In the genomic region with DNA sequence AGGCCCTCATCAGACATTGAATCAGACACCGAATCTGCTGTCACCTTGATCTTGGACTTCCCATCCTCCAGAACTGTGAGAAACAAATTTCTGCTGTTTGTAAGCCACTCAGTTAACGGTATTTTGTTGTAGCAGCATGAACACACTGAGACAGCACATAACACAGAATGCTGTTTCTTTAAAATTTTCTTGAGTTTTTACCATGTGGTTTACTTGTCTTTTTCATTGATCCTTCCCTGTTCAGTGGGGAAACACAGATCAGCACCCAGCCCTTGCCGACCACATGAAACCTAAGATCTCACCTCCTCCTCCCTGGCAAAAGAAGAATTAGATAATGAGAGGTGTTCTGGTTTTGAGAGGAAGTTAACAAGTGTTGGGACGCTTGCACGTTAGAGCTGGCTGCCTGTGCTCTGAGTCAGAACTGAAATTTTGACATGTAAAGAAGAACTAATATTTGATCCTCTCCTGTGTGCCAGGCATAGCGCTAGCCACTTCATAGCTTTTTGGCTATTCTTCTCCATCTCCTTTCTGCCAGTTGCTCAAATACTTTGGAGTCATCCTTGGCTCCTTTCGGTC, we compare ENCODE assay signal across 1 cellular context.
TF ChIP-seq lines count a peak whose summit lies in the region.

No MANE protein-coding gene starts in this region.

TF ChIP-seq in GM12878, 131 proteins besides CTCF, POLR2A, EP300 and RAD21 (continued from another document and continues in another):
- TF ChIP-seq ETV6 (conservative IDR thresholded peaks at IDR 0.05 in 1 of 2, IDR thresholded peaks at IDR 0.05 in 1 of 2; ENCODE audit: borderline replicate concordance in 1 of 2, low read depth in 1 of 2) (peak in 1 of 2 experiments; percentile 74; a peak in 2 of 4 replicates), RCOR1 (conservative IDR thresholded peaks at IDR 0.05; ENCODE audit: low read depth, low read length) (no peak), MTA3 (IDR thresholded peaks at IDR 0.05; ENCODE audit: borderline replicate concordance, low read length) (peak; percentile 46; the same call in 1 of the 2 replicates), CBX3 (IDR thresholded peaks at IDR 0.05; ENCODE audit: borderline replicate concordance, low read depth) (no peak), MAX (IDR thresholded peaks at IDR 0.05; ENCODE audit: low read depth, low read length) (no peak), SREBF1 (IDR thresholded peaks at IDR 0.05; ENCODE audit: low read length) (no peak), FOXM1 (IDR thresholded peaks at IDR 0.05; ENCODE audit: low read depth, low read length) (peak; percentile 81; the same call in 1 of the 2 replicates), TBL1XR1 (IDR thresholded peaks at IDR 0.05; ENCODE audit: low read depth, low read length) (no peak), PAX8 (IDR thresholded peaks at IDR 0.05) (no peak), CUX1 (IDR thresholded peaks at IDR 0.05; ENCODE audit: insufficient replicate concordance, low read depth, low read length) (peak; percentile 74), HDGF (IDR thresholded peaks at IDR 0.05) (no peak), NBN (IDR thresholded peaks at IDR 0.05) (0 out of 2 replicates have a peak, but pooled peaks have one; percentile 25), IRF4 (IDR thresholded peaks at IDR 0.05; ENCODE audit: low read depth, low read length) (0 out of 2 replicates have a peak, but pooled peaks have one; percentile 33), SMC3 (IDR thresholded peaks at IDR 0.05; ENCODE audit: borderline replicate concordance, low read length) (no peak), SPI1 (IDR thresholded peaks at IDR 0.05; ENCODE audit: borderline replicate concordance, insufficient read depth, low read depth, low read length) (peak; percentile 40; the same call in 1 of the 2 replicates), MTA2 (IDR thresholded peaks at IDR 0.05; ENCODE audit: low read depth) (peak; percentile 91), CREB1 (IDR thresholded peaks at IDR 0.05; ENCODE audit: low read depth) (no peak), MEF2A (IDR thresholded peaks at IDR 0.05; ENCODE audit: insufficient read depth, low read depth, low read length) (0 out of 2 replicates have a peak, but pooled peaks have one; percentile 33), HCFC1 (IDR thresholded peaks at IDR 0.05; ENCODE audit: low read length) (no peak)
- TF ChIP-seq, protein P1, sequence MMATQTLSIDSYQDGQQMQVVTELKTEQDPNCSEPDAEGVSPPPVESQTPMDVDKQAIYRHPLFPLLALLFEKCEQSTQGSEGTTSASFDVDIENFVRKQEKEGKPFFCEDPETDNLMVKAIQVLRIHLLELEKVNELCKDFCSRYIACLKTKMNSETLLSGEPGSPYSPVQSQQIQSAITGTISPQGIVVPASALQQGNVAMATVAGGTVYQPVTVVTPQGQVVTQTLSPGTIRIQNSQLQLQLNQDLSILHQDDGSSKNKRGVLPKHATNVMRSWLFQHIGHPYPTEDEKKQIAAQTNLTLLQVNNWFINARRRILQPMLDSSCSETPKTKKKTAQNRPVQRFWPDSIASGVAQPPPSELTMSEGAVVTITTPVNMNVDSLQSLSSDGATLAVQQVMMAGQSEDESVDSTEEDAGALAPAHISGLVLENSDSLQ (IDR thresholded peaks at IDR 0.05): no peak
- TF ChIP-seq, protein P2, sequence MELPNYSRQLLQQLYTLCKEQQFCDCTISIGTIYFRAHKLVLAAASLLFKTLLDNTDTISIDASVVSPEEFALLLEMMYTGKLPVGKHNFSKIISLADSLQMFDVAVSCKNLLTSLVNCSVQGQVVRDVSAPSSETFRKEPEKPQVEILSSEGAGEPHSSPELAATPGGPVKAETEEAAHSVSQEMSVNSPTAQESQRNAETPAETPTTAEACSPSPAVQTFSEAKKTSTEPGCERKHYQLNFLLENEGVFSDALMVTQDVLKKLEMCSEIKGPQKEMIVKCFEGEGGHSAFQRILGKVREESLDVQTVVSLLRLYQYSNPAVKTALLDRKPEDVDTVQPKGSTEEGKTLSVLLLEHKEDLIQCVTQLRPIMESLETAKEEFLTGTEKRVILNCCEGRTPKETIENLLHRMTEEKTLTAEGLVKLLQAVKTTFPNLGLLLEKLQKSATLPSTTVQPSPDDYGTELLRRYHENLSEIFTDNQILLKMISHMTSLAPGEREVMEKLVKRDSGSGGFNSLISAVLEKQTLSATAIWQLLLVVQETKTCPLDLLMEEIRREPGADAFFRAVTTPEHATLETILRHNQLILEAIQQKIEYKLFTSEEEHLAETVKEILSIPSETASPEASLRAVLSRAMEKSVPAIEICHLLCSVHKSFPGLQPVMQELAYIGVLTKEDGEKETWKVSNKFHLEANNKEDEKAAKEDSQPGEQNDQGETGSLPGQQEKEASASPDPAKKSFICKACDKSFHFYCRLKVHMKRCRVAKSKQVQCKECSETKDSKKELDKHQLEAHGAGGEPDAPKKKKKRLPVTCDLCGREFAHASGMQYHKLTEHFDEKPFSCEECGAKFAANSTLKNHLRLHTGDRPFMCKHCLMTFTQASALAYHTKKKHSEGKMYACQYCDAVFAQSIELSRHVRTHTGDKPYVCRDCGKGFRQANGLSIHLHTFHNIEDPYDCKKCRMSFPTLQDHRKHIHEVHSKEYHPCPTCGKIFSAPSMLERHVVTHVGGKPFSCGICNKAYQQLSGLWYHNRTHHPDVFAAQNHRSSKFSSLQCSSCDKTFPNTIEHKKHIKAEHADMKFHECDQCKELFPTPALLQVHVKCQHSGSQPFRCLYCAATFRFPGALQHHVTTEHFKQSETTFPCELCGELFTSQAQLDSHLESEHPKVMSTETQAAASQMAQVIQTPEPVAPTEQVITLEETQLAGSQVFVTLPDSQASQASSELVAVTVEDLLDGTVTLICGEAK (IDR thresholded peaks at IDR 0.05; ENCODE audit: borderline replicate concordance): no peak
- TF ChIP-seq, protein P3, sequence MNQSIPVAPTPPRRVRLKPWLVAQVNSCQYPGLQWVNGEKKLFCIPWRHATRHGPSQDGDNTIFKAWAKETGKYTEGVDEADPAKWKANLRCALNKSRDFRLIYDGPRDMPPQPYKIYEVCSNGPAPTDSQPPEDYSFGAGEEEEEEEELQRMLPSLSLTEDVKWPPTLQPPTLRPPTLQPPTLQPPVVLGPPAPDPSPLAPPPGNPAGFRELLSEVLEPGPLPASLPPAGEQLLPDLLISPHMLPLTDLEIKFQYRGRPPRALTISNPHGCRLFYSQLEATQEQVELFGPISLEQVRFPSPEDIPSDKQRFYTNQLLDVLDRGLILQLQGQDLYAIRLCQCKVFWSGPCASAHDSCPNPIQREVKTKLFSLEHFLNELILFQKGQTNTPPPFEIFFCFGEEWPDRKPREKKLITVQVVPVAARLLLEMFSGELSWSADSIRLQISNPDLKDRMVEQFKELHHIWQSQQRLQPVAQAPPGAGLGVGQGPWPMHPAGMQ (IDR thresholded peaks at IDR 0.05; ENCODE audit: borderline replicate concordance): no peak
- TF ChIP-seq, protein P4, sequence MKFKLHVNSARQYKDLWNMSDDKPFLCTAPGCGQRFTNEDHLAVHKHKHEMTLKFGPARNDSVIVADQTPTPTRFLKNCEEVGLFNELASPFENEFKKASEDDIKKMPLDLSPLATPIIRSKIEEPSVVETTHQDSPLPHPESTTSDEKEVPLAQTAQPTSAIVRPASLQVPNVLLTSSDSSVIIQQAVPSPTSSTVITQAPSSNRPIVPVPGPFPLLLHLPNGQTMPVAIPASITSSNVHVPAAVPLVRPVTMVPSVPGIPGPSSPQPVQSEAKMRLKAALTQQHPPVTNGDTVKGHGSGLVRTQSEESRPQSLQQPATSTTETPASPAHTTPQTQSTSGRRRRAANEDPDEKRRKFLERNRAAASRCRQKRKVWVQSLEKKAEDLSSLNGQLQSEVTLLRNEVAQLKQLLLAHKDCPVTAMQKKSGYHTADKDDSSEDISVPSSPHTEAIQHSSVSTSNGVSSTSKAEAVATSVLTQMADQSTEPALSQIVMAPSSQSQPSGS (IDR thresholded peaks at IDR 0.05; ENCODE audit: low read length): peak; percentile 57
- TF ChIP-seq, protein P5, sequence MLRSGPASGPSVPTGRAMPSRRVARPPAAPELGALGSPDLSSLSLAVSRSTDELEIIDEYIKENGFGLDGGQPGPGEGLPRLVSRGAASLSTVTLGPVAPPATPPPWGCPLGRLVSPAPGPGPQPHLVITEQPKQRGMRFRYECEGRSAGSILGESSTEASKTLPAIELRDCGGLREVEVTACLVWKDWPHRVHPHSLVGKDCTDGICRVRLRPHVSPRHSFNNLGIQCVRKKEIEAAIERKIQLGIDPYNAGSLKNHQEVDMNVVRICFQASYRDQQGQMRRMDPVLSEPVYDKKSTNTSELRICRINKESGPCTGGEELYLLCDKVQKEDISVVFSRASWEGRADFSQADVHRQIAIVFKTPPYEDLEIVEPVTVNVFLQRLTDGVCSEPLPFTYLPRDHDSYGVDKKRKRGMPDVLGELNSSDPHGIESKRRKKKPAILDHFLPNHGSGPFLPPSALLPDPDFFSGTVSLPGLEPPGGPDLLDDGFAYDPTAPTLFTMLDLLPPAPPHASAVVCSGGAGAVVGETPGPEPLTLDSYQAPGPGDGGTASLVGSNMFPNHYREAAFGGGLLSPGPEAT (IDR thresholded peaks at IDR 0.05; ENCODE audit: low read depth): peak; percentile 56; the same call in 1 of the 2 replicates
- TF ChIP-seq, protein P6, sequence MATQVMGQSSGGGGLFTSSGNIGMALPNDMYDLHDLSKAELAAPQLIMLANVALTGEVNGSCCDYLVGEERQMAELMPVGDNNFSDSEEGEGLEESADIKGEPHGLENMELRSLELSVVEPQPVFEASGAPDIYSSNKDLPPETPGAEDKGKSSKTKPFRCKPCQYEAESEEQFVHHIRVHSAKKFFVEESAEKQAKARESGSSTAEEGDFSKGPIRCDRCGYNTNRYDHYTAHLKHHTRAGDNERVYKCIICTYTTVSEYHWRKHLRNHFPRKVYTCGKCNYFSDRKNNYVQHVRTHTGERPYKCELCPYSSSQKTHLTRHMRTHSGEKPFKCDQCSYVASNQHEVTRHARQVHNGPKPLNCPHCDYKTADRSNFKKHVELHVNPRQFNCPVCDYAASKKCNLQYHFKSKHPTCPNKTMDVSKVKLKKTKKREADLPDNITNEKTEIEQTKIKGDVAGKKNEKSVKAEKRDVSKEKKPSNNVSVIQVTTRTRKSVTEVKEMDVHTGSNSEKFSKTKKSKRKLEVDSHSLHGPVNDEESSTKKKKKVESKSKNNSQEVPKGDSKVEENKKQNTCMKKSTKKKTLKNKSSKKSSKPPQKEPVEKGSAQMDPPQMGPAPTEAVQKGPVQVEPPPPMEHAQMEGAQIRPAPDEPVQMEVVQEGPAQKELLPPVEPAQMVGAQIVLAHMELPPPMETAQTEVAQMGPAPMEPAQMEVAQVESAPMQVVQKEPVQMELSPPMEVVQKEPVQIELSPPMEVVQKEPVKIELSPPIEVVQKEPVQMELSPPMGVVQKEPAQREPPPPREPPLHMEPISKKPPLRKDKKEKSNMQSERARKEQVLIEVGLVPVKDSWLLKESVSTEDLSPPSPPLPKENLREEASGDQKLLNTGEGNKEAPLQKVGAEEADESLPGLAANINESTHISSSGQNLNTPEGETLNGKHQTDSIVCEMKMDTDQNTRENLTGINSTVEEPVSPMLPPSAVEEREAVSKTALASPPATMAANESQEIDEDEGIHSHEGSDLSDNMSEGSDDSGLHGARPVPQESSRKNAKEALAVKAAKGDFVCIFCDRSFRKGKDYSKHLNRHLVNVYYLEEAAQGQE (IDR thresholded peaks at IDR 0.05; ENCODE audit: low read depth, low read length): no peak
- TF ChIP-seq, protein P7, sequence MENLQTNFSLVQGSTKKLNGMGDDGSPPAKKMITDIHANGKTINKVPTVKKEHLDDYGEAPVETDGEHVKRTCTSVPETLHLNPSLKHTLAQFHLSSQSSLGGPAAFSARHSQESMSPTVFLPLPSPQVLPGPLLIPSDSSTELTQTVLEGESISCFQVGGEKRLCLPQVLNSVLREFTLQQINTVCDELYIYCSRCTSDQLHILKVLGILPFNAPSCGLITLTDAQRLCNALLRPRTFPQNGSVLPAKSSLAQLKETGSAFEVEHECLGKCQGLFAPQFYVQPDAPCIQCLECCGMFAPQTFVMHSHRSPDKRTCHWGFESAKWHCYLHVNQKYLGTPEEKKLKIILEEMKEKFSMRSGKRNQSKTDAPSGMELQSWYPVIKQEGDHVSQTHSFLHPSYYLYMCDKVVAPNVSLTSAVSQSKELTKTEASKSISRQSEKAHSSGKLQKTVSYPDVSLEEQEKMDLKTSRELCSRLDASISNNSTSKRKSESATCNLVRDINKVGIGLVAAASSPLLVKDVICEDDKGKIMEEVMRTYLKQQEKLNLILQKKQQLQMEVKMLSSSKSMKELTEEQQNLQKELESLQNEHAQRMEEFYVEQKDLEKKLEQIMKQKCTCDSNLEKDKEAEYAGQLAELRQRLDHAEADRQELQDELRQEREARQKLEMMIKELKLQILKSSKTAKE (IDR thresholded peaks at IDR 0.05; ENCODE audit: low read depth, poor library complexity, severe bottlenecking): peak; percentile 35
- TF ChIP-seq, protein P8, sequence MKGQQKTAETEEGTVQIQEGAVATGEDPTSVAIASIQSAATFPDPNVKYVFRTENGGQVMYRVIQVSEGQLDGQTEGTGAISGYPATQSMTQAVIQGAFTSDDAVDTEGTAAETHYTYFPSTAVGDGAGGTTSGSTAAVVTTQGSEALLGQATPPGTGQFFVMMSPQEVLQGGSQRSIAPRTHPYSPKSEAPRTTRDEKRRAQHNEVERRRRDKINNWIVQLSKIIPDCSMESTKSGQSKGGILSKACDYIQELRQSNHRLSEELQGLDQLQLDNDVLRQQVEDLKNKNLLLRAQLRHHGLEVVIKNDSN (IDR thresholded peaks at IDR 0.05; ENCODE audit: borderline replicate concordance, extremely low read length, insufficient read depth, low read depth, low read length): no peak
